21 cellular contexts compared by ENCODE assay signal in the genomic region with DNA sequence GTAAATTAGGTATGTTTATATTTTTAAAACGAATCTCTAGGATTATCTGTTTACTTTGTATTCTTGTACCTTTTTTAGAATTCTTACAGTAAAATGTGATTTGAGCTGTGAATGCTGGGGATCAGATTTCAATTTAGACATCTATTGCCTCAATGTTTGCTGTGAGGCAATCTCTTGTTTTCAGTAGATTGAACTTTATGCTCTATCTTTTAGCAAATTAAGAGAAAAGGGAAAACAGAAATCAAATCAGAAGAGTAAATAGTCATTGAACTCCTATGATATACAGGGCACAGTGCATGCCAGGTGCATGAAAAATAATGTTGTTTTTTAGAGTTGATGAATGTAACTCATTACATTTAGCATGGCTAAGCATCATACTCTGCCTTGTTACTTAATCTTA.
"Had no signal": no experiment of that assay in that cellular context is flagged by ENCODE, and none has a peak within 500 bp of the region (broad histone marks: within the 10 kb centered on the region; RNA-seq: fewer than 3 reads in every experiment).

No MANE protein-coding gene starts in this region.

- H3K4me1 ChIP-seq: left ventricle myocardium inferior, right atrium auricular region, transverse colon had no signal

- H3K27me3 ChIP-seq: ascending aorta, right atrium auricular region, transverse colon had no signal

- H3K9me3 ChIP-seq: ascending aorta, left ventricle myocardium inferior, right atrium auricular region, transverse colon had no signal

- H3K27ac ChIP-seq: ascending aorta, left ventricle myocardium inferior, right atrium auricular region, transverse colon had no signal

- ATAC-seq: activated T-helper 17 cell treated with anti-CD3 and anti-CD28 coated beads, Interleukin-2, amount 50 U/mL, for 72 hours; effector memory CD8-positive, alpha-beta T cell; natural killer cell; T-cell had no signal

- H3K4me3 ChIP-seq: ascending aorta, left ventricle myocardium inferior, right atrium auricular region, transverse colon had no signal

- DNase-seq: activated CD4-positive, alpha-beta T cell treated with anti-CD3 and anti-CD28 coated beads, Interleukin-2, amount 50 U/mL, for 4 hours; activated CD4-positive, CD25-positive, alpha-beta regulatory T cell treated with anti-CD3 and anti-CD28 coated beads, Interleukin-2, amount 50 U/mL, for 72 hours; activated naive CD4-positive, alpha-beta T cell treated with Interleukin-2 at 50 U/mL for 16 hours; dermis blood vessel endothelial cell; effector memory CD8-positive, alpha-beta T cell; kidney; left ventricle myocardium inferior; mesenchymal stem cell; natural killer cell; nucleus accumbens; small intestine; stimulated activated CD4-positive, alpha-beta T cell treated with anti-CD3 and anti-CD28 coated beads, Interleukin-4, amount 100 ng/mL, for 4 hours; stimulated activated CD8-positive, alpha-beta memory T cell treated with anti-CD3 and anti-CD28 coated beads, Interleukin-4, amount 100 ng/mL, for 48 hours; stimulated activated naive CD4-positive, alpha-beta T cell treated with Interleukin-2 at 50 U/mL for 16 hours; T-cell; T-helper 9 cell; transverse colon had no signal

- FAIRE-seq: bronchial epithelial cell, kidney had no signal
